1 cellular context compared by ENCODE assay signal in genomic region chr1:931380-932177, GRCh38.
TF ChIP-seq lines count a peak whose summit lies in the region.

No MANE protein-coding gene starts in this region.

TF ChIP-seq in HepG2, 621 proteins besides CTCF, POLR2A, EP300 and RAD21:
- TF ChIP-seq, protein P1, sequence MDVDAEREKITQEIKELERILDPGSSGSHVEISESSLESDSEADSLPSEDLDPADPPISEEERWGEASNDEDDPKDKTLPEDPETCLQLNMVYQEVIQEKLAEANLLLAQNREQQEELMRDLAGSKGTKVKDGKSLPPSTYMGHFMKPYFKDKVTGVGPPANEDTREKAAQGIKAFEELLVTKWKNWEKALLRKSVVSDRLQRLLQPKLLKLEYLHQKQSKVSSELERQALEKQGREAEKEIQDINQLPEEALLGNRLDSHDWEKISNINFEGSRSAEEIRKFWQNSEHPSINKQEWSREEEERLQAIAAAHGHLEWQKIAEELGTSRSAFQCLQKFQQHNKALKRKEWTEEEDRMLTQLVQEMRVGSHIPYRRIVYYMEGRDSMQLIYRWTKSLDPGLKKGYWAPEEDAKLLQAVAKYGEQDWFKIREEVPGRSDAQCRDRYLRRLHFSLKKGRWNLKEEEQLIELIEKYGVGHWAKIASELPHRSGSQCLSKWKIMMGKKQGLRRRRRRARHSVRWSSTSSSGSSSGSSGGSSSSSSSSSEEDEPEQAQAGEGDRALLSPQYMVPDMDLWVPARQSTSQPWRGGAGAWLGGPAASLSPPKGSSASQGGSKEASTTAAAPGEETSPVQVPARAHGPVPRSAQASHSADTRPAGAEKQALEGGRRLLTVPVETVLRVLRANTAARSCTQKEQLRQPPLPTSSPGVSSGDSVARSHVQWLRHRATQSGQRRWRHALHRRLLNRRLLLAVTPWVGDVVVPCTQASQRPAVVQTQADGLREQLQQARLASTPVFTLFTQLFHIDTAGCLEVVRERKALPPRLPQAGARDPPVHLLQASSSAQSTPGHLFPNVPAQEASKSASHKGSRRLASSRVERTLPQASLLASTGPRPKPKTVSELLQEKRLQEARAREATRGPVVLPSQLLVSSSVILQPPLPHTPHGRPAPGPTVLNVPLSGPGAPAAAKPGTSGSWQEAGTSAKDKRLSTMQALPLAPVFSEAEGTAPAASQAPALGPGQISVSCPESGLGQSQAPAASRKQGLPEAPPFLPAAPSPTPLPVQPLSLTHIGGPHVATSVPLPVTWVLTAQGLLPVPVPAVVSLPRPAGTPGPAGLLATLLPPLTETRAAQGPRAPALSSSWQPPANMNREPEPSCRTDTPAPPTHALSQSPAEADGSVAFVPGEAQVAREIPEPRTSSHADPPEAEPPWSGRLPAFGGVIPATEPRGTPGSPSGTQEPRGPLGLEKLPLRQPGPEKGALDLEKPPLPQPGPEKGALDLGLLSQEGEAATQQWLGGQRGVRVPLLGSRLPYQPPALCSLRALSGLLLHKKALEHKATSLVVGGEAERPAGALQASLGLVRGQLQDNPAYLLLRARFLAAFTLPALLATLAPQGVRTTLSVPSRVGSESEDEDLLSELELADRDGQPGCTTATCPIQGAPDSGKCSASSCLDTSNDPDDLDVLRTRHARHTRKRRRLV (CRISPR knock-in tag; IDR thresholded peaks at IDR 0.05), result no peak
- TF ChIP-seq PITX1 (CRISPR knock-in tag; IDR thresholded peaks at IDR 0.05) (no peak), CAMTA2 (CRISPR knock-in tag; IDR thresholded peaks at IDR 0.05; ENCODE audit: borderline replicate concordance) (no peak), ZNF850 (CRISPR knock-in tag; conservative IDR thresholded peaks at IDR 0.05) (no peak)
- TF ChIP-seq, protein P2, sequence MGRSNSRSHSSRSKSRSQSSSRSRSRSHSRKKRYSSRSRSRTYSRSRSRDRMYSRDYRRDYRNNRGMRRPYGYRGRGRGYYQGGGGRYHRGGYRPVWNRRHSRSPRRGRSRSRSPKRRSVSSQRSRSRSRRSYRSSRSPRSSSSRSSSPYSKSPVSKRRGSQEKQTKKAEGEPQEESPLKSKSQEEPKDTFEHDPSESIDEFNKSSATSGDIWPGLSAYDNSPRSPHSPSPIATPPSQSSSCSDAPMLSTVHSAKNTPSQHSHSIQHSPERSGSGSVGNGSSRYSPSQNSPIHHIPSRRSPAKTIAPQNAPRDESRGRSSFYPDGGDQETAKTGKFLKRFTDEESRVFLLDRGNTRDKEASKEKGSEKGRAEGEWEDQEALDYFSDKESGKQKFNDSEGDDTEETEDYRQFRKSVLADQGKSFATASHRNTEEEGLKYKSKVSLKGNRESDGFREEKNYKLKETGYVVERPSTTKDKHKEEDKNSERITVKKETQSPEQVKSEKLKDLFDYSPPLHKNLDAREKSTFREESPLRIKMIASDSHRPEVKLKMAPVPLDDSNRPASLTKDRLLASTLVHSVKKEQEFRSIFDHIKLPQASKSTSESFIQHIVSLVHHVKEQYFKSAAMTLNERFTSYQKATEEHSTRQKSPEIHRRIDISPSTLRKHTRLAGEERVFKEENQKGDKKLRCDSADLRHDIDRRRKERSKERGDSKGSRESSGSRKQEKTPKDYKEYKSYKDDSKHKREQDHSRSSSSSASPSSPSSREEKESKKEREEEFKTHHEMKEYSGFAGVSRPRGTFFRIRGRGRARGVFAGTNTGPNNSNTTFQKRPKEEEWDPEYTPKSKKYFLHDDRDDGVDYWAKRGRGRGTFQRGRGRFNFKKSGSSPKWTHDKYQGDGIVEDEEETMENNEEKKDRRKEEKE (IDR thresholded peaks at IDR 0.05), result no peak
- TF ChIP-seq, protein P3, sequence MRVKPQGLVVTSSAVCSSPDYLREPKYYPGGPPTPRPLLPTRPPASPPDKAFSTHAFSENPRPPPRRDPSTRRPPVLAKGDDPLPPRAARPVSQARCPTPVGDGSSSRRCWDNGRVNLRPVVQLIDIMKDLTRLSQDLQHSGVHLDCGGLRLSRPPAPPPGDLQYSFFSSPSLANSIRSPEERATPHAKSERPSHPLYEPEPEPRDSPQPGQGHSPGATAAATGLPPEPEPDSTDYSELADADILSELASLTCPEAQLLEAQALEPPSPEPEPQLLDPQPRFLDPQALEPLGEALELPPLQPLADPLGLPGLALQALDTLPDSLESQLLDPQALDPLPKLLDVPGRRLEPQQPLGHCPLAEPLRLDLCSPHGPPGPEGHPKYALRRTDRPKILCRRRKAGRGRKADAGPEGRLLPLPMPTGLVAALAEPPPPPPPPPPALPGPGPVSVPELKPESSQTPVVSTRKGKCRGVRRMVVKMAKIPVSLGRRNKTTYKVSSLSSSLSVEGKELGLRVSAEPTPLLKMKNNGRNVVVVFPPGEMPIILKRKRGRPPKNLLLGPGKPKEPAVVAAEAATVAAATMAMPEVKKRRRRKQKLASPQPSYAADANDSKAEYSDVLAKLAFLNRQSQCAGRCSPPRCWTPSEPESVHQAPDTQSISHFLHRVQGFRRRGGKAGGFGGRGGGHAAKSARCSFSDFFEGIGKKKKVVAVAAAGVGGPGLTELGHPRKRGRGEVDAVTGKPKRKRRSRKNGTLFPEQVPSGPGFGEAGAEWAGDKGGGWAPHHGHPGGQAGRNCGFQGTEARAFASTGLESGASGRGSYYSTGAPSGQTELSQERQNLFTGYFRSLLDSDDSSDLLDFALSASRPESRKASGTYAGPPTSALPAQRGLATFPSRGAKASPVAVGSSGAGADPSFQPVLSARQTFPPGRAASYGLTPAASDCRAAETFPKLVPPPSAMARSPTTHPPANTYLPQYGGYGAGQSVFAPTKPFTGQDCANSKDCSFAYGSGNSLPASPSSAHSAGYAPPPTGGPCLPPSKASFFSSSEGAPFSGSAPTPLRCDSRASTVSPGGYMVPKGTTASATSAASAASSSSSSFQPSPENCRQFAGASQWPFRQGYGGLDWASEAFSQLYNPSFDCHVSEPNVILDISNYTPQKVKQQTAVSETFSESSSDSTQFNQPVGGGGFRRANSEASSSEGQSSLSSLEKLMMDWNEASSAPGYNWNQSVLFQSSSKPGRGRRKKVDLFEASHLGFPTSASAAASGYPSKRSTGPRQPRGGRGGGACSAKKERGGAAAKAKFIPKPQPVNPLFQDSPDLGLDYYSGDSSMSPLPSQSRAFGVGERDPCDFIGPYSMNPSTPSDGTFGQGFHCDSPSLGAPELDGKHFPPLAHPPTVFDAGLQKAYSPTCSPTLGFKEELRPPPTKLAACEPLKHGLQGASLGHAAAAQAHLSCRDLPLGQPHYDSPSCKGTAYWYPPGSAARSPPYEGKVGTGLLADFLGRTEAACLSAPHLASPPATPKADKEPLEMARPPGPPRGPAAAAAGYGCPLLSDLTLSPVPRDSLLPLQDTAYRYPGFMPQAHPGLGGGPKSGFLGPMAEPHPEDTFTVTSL (CRISPR knock-in tag; IDR thresholded peaks at IDR 0.05; ENCODE audit: borderline replicate concordance), result no peak
